In genomic region chr3:4794331-4794730, GRCh38 we compare ENCODE assay signal across 28 cellular contexts.
"Had no signal": no experiment of that assay in that cellular context is flagged by ENCODE, and none has a peak within 500 bp of the region (broad histone marks: within the 10 kb centered on the region; RNA-seq: fewer than 3 reads in every experiment).

No MANE protein-coding gene starts in this region.

- H3K4me1 Mint-ChIP-seq: activated naive CD8-positive, alpha-beta T cell treated with anti-CD3 and anti-CD28 coated beads, Interleukin-2, amount 10 ng/mL, durations not matched to agents 7 days and 5 days; naive B cell had no signal

- FAIRE-seq: endometrium, islet of Langerhans had no signal

- H3K4me1 ChIP-seq: foreskin keratinocyte, right lobe of liver had no signal

- H3K27ac ChIP-seq: foreskin keratinocyte, right lobe of liver, thoracic aorta, WERI-Rb-1 had no signal

- H3K4me2 ChIP-seq: SK-N-SH had no signal

- H3K9me3 Mint-ChIP-seq: activated T-cell treated with anti-CD3 and anti-CD28 coated beads, Interleukin-2, amount 50 U/mL, for 24 hours; activated T-helper 2 cell treated with anti-CD3 and anti-CD28 coated beads, Interferon-gamma antibody, Interleukin-2, Interleukin-4, amounts not matched to agents 10 μg/mL and 5 μg/mL and 100 μg/mL, durations not matched to agents 14 hours and 24 hours and 36 hours; dendritic cell treated with granulocyte-macrophage colony-stimulating factor and Interleukin-4, amounts not matched to agents 40 ng/mL and 50 ng/mL, for 4 days; T-helper 2 cell treated with Interferon-gamma antibody and Interleukin-4, amounts not matched to agents 5 μg/mL and 100 μg/mL, for 36 hours had no signal

- H3K27me3 ChIP-seq: right lobe of liver had no signal

- ATAC-seq: foreskin keratinocyte, right lobe of liver had no signal

- H3K27me3 Mint-ChIP-seq: activated naive CD8-positive, alpha-beta T cell treated with anti-CD3 and anti-CD28 coated beads, Interleukin-2, amount 10 ng/mL, durations not matched to agents 7 days and 5 days; activated T-cell treated with anti-CD3 and anti-CD28 coated beads, Interleukin-2, amount 50 U/mL, for 24 hours; brain; dendritic cell treated with granulocyte-macrophage colony-stimulating factor and Interleukin-4, amounts not matched to agents 40 ng/mL and 50 ng/mL, for 4 days; naive B cell had no signal

- DNase-seq: activated CD4-positive, CD25-positive, alpha-beta regulatory T cell treated with anti-CD3 and anti-CD28 coated beads, Interleukin-2, amount 50 U/mL, for 72 hours; activated CD8-positive, alpha-beta memory T cell treated with anti-CD3 and anti-CD28 coated beads for 24 hours; activated CD8-positive, alpha-beta memory T cell treated with anti-CD3 and anti-CD28 coated beads, Interleukin-2, amount 50 U/mL, for 4 hours; activated naive CD4-positive, alpha-beta T cell; activated naive CD8-positive, alpha-beta T cell treated with anti-CD3 and anti-CD28 coated beads, Interleukin-2, amount 10 ng/mL, durations not matched to agents 7 days and 5 days; activated T-cell treated with anti-CD3 and anti-CD28 coated beads, Interleukin-2, amount 50 U/mL, for 24 hours; caudate nucleus; effector CD4-positive, alpha-beta T cell; erythroblast; foreskin keratinocyte; glutamatergic neuron; hippocampal formation; naive B cell; occipital lobe; right lobe of liver; SK-N-SH; stimulated activated CD4-positive, alpha-beta T cell treated with anti-CD3 and anti-CD28 coated beads, Interleukin-2, amount 100 ng/mL, for 48 hours; stimulated activated CD8-positive, alpha-beta memory T cell treated with anti-CD3 and anti-CD28 coated beads, Interleukin-4, amount 100 ng/mL, for 48 hours; stimulated activated naive CD4-positive, alpha-beta T cell; WERI-Rb-1 had no signal

- H3K4me3 Mint-ChIP-seq: activated naive CD8-positive, alpha-beta T cell treated with anti-CD3 and anti-CD28 coated beads, Interleukin-2, amount 10 ng/mL, durations not matched to agents 7 days and 5 days; activated T-cell treated with anti-CD3 and anti-CD28 coated beads, Interleukin-2, amount 50 U/mL, for 24 hours; brain; dendritic cell treated with granulocyte-macrophage colony-stimulating factor and Interleukin-4, amounts not matched to agents 40 ng/mL and 50 ng/mL, for 4 days; T-helper 2 cell treated with Interferon-gamma antibody and Interleukin-4, amounts not matched to agents 5 μg/mL and 100 μg/mL, for 36 hours had no signal

- H3K27ac Mint-ChIP-seq: activated naive CD8-positive, alpha-beta T cell treated with anti-CD3 and anti-CD28 coated beads, Interleukin-2, amount 10 ng/mL, durations not matched to agents 7 days and 5 days; activated T-cell treated with anti-CD3 and anti-CD28 coated beads, Interleukin-2, amount 50 U/mL, for 24 hours; activated T-helper 2 cell treated with anti-CD3 and anti-CD28 coated beads, Interferon-gamma antibody, Interleukin-2, Interleukin-4, amounts not matched to agents 10 μg/mL and 5 μg/mL and 100 μg/mL, durations not matched to agents 14 hours and 24 hours and 36 hours; brain; dendritic cell treated with granulocyte-macrophage colony-stimulating factor and Interleukin-4, amounts not matched to agents 40 ng/mL and 50 ng/mL, for 4 days; T-helper 2 cell treated with Interferon-gamma antibody and Interleukin-4, amounts not matched to agents 5 μg/mL and 100 μg/mL, for 36 hours had no signal

- H3K9ac ChIP-seq: SK-N-SH had no signal

- H3K9me3 ChIP-seq: right lobe of liver, SK-N-SH, thoracic aorta had no signal

- H3K4me3 ChIP-seq: lung, right lobe of liver, thoracic aorta had no signal

- H3K36me3 ChIP-seq: right lobe of liver, WERI-Rb-1 had no signal
